Comparison of ENCODE assay signal across 8 cellular contexts in the genomic region with DNA sequence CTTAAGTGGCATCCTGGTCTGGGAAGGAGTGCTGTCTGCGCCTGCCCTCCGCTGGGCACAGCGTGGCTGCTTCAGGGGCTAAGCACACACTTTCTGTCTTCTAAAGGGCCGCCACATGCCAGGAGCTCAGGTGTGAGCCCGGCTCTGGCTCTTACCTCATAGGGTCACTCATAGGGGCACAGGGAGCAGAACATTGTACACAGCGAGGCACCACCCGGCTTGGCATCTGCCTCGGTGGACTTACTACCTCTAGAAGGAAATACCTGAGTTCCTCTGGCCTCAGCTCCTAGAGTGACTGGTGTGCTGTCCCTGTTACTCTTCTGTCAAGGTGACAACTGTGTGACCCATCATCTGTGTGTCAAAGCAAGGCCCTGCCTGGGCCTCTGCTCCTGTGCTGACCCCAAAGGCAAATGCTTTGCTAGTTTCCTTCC. TPM values are rescaled to one million over a fixed set of nuclear protein-coding genes. Genes with fewer than 3 reads are reported as not detected.
DNase-seq lines count a peak whose midpoint lies in the region; TF ChIP-seq lines count a peak whose summit lies in the region.

No MANE protein-coding gene starts in this region.

- intact Hi-C loops in vagina (cut with DNase I), result no loop called here

- H3K27me3 Mint-ChIP-seq in activated naive CD8-positive, alpha-beta T cell, result no peaks in the 10 kb centered on the region
- H3K27me3 Mint-ChIP-seq in activated naive CD8-positive, alpha-beta T cell treated with anti-CD3 and anti-CD28 coated beads for 36 hours, result no peaks in the 10 kb centered on the region

- peaks cover 7% of the 10 kb centered on the region for H3K36me3 Mint-ChIP-seq in activated naive CD8-positive, alpha-beta T cell
- peaks cover 39% of the 10 kb centered on the region for H3K36me3 Mint-ChIP-seq in activated naive CD8-positive, alpha-beta T cell treated with anti-CD3 and anti-CD28 coated beads for 36 hours

- peaks cover 0 to 52% of the 10 kb centered on the region in 2 donors for H3K36me3 ChIP-seq in vagina

- H3K27me3 ChIP-seq in vagina, result no peaks in the 10 kb centered on the region

- DNase-seq in activated naive CD8-positive, alpha-beta T cell treated with anti-CD3 and anti-CD28 coated beads for 36 hours, result no peak
- DNase-seq in coronary artery (ENCODE audit: low spot score), result peak; percentile 78
- DNase-seq in myocyte (ENCODE audit: low read depth), result peak; percentile 34
- no peak for DNase-seq in vagina (ENCODE audit: extremely low spot score in 2 of 2)
- no peak for DNase-seq in NCI-H2171 (lab: John Stamatoyannopoulos, UW)
- DNase-seq in activated gamma-delta T cell treated with Interleukin-2 at 50 U/mL for 16 hours, result no peak
- no peak for DNase-seq in SHP77 treated with DMSO at 0.1 percent for 48 hours (lab: John Stamatoyannopoulos, UW)

- H3K9me3 ChIP-seq in vagina, result no peaks in the 10 kb centered on the region

- peak overlapping the region; percentile 49 for H3K4me3 ChIP-seq in coronary artery
- H3K4me3 ChIP-seq in vagina, result no peak overlapping the region

- peaks cover 83% of the 10 kb centered on the region for H3K4me1 ChIP-seq in vagina

- peaks cover 79% of the 10 kb centered on the region for H3K4me1 Mint-ChIP-seq in activated naive CD8-positive, alpha-beta T cell (ENCODE audit: low read depth)
- peaks cover 73% of the 10 kb centered on the region for H3K4me1 Mint-ChIP-seq in activated naive CD8-positive, alpha-beta T cell treated with anti-CD3 and anti-CD28 coated beads for 36 hours

- peak overlapping the region; percentile 27 to 68 for H3K27ac ChIP-seq in coronary artery
- H3K27ac ChIP-seq in vagina, result peak overlapping the region; percentile 65

- no peak overlapping the region for H3K4me3 Mint-ChIP-seq in activated naive CD8-positive, alpha-beta T cell
- no peak overlapping the region for H3K4me3 Mint-ChIP-seq in activated naive CD8-positive, alpha-beta T cell treated with anti-CD3 and anti-CD28 coated beads for 36 hours

- peak overlapping the region; percentile 77 for H3K27ac Mint-ChIP-seq in activated naive CD8-positive, alpha-beta T cell
- H3K27ac Mint-ChIP-seq in activated naive CD8-positive, alpha-beta T cell treated with anti-CD3 and anti-CD28 coated beads for 36 hours, result no peak overlapping the region

- no peak for TF ChIP-seq POLR2A in vagina (IDR thresholded peaks at IDR 0.05)

- TF ChIP-seq CTCF in coronary artery (IDR thresholded peaks at IDR 0.05) (no peak), vagina (IDR thresholded peaks at IDR 0.05) (no peak)

- H3K9me3 Mint-ChIP-seq in activated naive CD8-positive, alpha-beta T cell (ENCODE audit: low read depth), result no peaks in the 10 kb centered on the region
- no peaks in the 10 kb centered on the region for H3K9me3 Mint-ChIP-seq in activated naive CD8-positive, alpha-beta T cell treated with anti-CD3 and anti-CD28 coated beads for 36 hours

RNA-seq across cellular contexts. Expression of gene NEAT1, which starts 13.4 kb away (rescaled TPM):
- total RNA-seq in activated naive CD8-positive, alpha-beta T cell treated with anti-CD3 and anti-CD28 coated beads for 36 hours, result 100 to 1,000 TPM; 136 to 155 TPM
- total RNA-seq in myocyte, result 109 and 172 TPM in 2 replicates
- 542 TPM for polyA plus RNA-seq in myocyte (2012)
- total RNA-seq in vagina, result 857 TPM

RNA-seq across cellular contexts. Expression of gene FRMD8, which starts 49.6 kb away (rescaled TPM):
- total RNA-seq in activated naive CD8-positive, alpha-beta T cell treated with anti-CD3 and anti-CD28 coated beads for 36 hours, result 10 to 100 TPM; 33.1 to 36.3 TPM
- total RNA-seq in myocyte (36.2 and 49.1 TPM in 2 replicates), vagina (53.3 TPM)
- polyA plus RNA-seq in myocyte (2012), result 18.2 TPM

RNA-seq across cellular contexts. Expression of gene SLC25A45, which starts 53.5 kb away (rescaled TPM):
- total RNA-seq in activated naive CD8-positive, alpha-beta T cell treated with anti-CD3 and anti-CD28 coated beads for 36 hours, result 10 to 100 TPM; 15.4 to 15.7 TPM
- total RNA-seq in myocyte, result 2.9 and 4.6 TPM in 2 replicates
- 5.7 TPM for polyA plus RNA-seq in myocyte (2012)
- total RNA-seq in vagina, result 2.2 TPM

Comparison
In these comparisons a context has a peak if more than half of its experiments do, and no peak if none do; other contexts are left out.
1. DNase-seq: peak in coronary artery (single experiment) and myocyte (single experiment); none in activated naive CD8-positive, alpha-beta T cell treated with anti-CD3 and anti-CD28 coated beads for 36 hours (single experiment), vagina (0 of 2), NCI-H2171 (single experiment), activated gamma-delta T cell treated with Interleukin-2 at 50 U/mL for 16 hours (single experiment) and SHP77 treated with DMSO at 0.1 percent for 48 hours (single experiment).